ENCODE assay signal across 8 cellular contexts in the genomic region with DNA sequence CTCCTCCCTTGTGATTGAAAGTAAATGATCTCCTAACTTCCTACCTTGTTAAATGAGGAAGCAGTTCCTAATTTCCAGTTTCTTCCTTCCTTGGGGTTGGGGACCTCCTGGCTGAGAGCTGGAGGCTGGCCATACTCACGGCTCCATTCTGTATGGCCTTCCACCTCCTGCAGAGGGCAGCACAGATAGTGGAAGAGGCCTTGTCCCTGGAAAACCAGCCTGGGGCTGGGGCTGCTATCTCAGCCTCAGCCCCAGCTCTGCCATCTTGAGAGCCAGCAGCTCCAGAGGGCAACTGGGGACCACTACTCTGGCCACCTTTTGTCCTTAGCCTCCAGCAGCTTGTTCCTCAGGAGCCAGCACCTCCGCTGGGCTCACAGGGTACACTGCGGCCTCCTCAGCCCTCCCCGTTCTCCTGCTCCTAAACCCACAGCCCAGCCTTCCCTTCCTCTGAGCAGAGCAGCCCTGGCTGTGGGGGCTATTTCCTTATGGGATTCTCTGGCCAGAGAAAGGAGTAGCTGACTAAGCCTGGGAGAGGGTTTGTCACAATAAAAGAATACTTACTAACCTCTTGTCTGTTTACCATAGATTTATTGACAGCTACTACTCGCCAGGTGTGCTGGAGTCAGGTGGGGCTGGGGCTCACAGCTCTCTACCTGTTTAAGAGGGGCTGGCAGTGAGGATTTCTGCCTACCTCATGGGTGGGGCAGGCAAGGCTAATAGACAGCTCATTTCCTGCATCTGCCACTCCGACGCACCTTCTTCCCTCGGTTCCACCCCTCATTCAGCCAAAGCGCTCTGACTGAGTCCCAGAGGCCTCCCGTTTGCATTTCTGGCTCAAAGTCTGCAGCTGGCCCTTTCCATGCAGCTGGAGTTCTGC. TPM values are rescaled to one million over a fixed set of nuclear protein-coding genes. Genes with fewer than 3 reads are reported as not detected.
DNase-seq lines count a peak whose midpoint lies in the region; ATAC-seq and TF ChIP-seq lines count a peak whose summit lies in the region.

No MANE protein-coding gene starts in this region.

- no peak overlapping the region for H2BK5ac ChIP-seq in neuronal stem cell (ENCODE audit: low read length)

- H3K18ac ChIP-seq in neuronal stem cell (ENCODE audit: low read length): no peak overlapping the region

- no peak overlapping the region for H3K4me3 ChIP-seq in Jurkat, Clone E6-1 (ENCODE audit: low read length)
- H3K4me3 ChIP-seq in Peyer's patch: no peak overlapping the region
- no peak overlapping the region for H3K4me3 ChIP-seq in fibroblast of lung (replicated peaks in 1 of 4; ENCODE audit: control extremely low read depth in 1 of 4, insufficient read depth in 1 of 4, low read depth in 3 of 4, low read length in 4 of 4)
- no peak overlapping the region for H3K4me3 ChIP-seq in neuronal stem cell (ENCODE audit: low read length in 2 of 2)
- no peak overlapping the region for H3K4me3 ChIP-seq in upper lobe of right lung

- H4K91ac ChIP-seq in neuronal stem cell (ENCODE audit: low read depth, low read length, poor library complexity): no peak overlapping the region

- ATAC-seq in upper lobe of right lung (peak; percentile 87), GM21786 (IDR thresholded peaks at IDR 0.05; ENCODE audit: unreplicated experiment) (no peak)

- H4K20me1 ChIP-seq in fibroblast of lung (ENCODE audit: control insufficient read depth, extremely low read depth, insufficient read depth, low read length): no peaks in the 10 kb centered on the region

- H3K9me3 ChIP-seq in Peyer's patch (no peaks in the 10 kb centered on the region), fibroblast of lung (ENCODE audit: control insufficient read depth, insufficient read depth, low read depth, low read length) (no peaks in the 10 kb centered on the region), neuronal stem cell (replicated peaks in 1 of 2; ENCODE audit: control insufficient read depth in 2 of 2, insufficient read depth in 1 of 2, low read depth in 1 of 2, low read length in 2 of 2) (peaks cover 0 to 1% of the 10 kb centered on the region in 2 donors), upper lobe of right lung (no peaks in the 10 kb centered on the region)

- no peak for TF ChIP-seq POLR2A in Peyer's patch (IDR thresholded peaks at IDR 0.05)

- H3K4me1 ChIP-seq in Peyer's patch: peaks cover 0 to 16% (median 0%) of the 10 kb centered on the region in 4 donors
- H3K4me1 ChIP-seq in fibroblast of lung (ENCODE audit: control insufficient read depth, extremely low read depth, insufficient read depth, low read length): peaks cover 7% of the 10 kb centered on the region
- H3K4me1 ChIP-seq in neuronal stem cell (ENCODE audit: control insufficient read depth in 2 of 2, insufficient read depth in 1 of 2, low read depth in 1 of 2, low read length in 2 of 2): peaks cover 3 to 4% of the 10 kb centered on the region in 2 donors
- peaks cover 7% of the 10 kb centered on the region for H3K4me1 ChIP-seq in upper lobe of right lung

- intact Hi-C loops in upper lobe of right lung (cut with DNase I): no loop called here

- no peak overlapping the region for H3K4ac ChIP-seq in neuronal stem cell (ENCODE audit: low read length)

- no peak overlapping the region for H2BK15ac ChIP-seq in neuronal stem cell (ENCODE audit: low read length)

- H2BK12ac ChIP-seq in neuronal stem cell (ENCODE audit: low read length): no peak overlapping the region

- WGBS in neuronal stem cell (ENCODE audit: extremely low coverage in 2 of 2, insufficient read length in 2 of 2, insufficient replicate concordance in 1 of 2), 2 donors: no CpG with 5 or more reads among the region's 10 CpGs

- peak; percentile 43 for DNase-seq in DMS79 (lab: John Stamatoyannopoulos, UW)
- DNase-seq in Jurkat, Clone E6-1 (ENCODE audit: low read depth, low spot score): peak; percentile 42
- peak; percentile 54 to 84 (median 71) for DNase-seq in Peyer's patch
- peak; percentile 31 for DNase-seq in activated T-helper 1 cell treated with Interleukin-2 at 50 U/mL for 16 hours (ENCODE audit: low read depth)
- DNase-seq in fibroblast of lung (ENCODE audit: low read depth in 2 of 2): peak; percentile 47 to 65
- DNase-seq in neuronal stem cell (ENCODE audit: low spot score): no peak
- DNase-seq in upper lobe of right lung: no peak

- no peak overlapping the region for H3K4me2 ChIP-seq in fibroblast of lung (ENCODE audit: extremely low read depth, insufficient read depth, low read length)
- no peak overlapping the region for H3K4me2 ChIP-seq in neuronal stem cell (ENCODE audit: insufficient read depth, low read length, poor library complexity, severe bottlenecking)

- H3K9ac ChIP-seq in fibroblast of lung (ENCODE audit: insufficient read depth, low read length): no peak overlapping the region
- H3K9ac ChIP-seq in neuronal stem cell (ENCODE audit: low read depth, low read length, poor library complexity): no peak overlapping the region

- no peak overlapping the region for H4K8ac ChIP-seq in neuronal stem cell (ENCODE audit: low read depth, low read length)

- no peaks in the 10 kb centered on the region for H3K27me3 ChIP-seq in Peyer's patch
- H3K27me3 ChIP-seq in fibroblast of lung (ENCODE audit: control insufficient read depth, insufficient read depth, low read length): no peaks in the 10 kb centered on the region
- no peaks in the 10 kb centered on the region for H3K27me3 ChIP-seq in neuronal stem cell (ENCODE audit: control insufficient read depth in 3 of 3, insufficient read depth in 3 of 3, low read depth in 1 of 3, low read length in 3 of 3)
- no peaks in the 10 kb centered on the region for H3K27me3 ChIP-seq in upper lobe of right lung

- no peak overlapping the region for H2BK120ac ChIP-seq in neuronal stem cell (ENCODE audit: low read depth, low read length)

- peak overlapping the region in 3 of 4 donors; percentile 47 to 68 (median 57) for H3K27ac ChIP-seq in Peyer's patch
- H3K27ac ChIP-seq in fibroblast of lung (ENCODE audit: insufficient read depth, low read length): no peak overlapping the region
- H3K27ac ChIP-seq in neuronal stem cell (replicated peaks; ENCODE audit: low read length): no peak overlapping the region
- no peak overlapping the region for H3K27ac ChIP-seq in upper lobe of right lung

- peak overlapping the region; percentile 18 for H3K23ac ChIP-seq in neuronal stem cell (ENCODE audit: low read depth, low read length, poor library complexity)

- H2AK5ac ChIP-seq in neuronal stem cell (ENCODE audit: low read depth, low read length): no peak overlapping the region

- H3K79me2 ChIP-seq in fibroblast of lung (ENCODE audit: control insufficient read depth, insufficient read depth, low read length): peaks cover 3% of the 10 kb centered on the region

- H3K36me3 ChIP-seq in Peyer's patch: peaks cover 0 to 18% (median 0%) of the 10 kb centered on the region in 3 donors
- peaks cover 16% of the 10 kb centered on the region for H3K36me3 ChIP-seq in fibroblast of lung (ENCODE audit: control insufficient read depth, insufficient read depth, low read length)
- peaks cover 22 to 50% of the 10 kb centered on the region in 2 donors for H3K36me3 ChIP-seq in neuronal stem cell (replicated peaks in 1 of 2; ENCODE audit: control insufficient read depth in 2 of 2, insufficient read depth in 2 of 2, low read length in 2 of 2)
- H3K36me3 ChIP-seq in upper lobe of right lung: peaks cover 27% of the 10 kb centered on the region

- H2AFZ ChIP-seq in fibroblast of lung (ENCODE audit: low read length): no peak overlapping the region
- H2AFZ ChIP-seq in neuronal stem cell (ENCODE audit: low read length): no peak overlapping the region

- no peaks in the 10 kb centered on the region for H3K79me1 ChIP-seq in neuronal stem cell (ENCODE audit: low read depth, low read length)

- no peak overlapping the region for H3K14ac ChIP-seq in neuronal stem cell (ENCODE audit: low read length)

- peak; percentile 56 to 84 (median 72) for TF ChIP-seq CTCF in Peyer's patch (IDR thresholded peaks at IDR 0.05)
- peak; percentile 75 to 84 for TF ChIP-seq CTCF in fibroblast of lung (conservative IDR thresholded peaks at IDR 0.05 in 1 of 2, IDR thresholded peaks at IDR 0.05 in 1 of 2; ENCODE audit: low read depth in 1 of 2, low read length in 2 of 2)
- TF ChIP-seq CTCF in upper lobe of right lung (IDR thresholded peaks at IDR 0.05): peak; percentile 74

RNA-seq across cellular contexts. Expression of a gene that starts 6.3 kb away (rescaled TPM):
- 8.7 TPM for polyA plus RNA-seq in Jurkat, Clone E6-1 (2012; ENCODE audit: insufficient read depth, insufficient read length)
- total RNA-seq in Peyer's patch (10 to 100 TPM; 15.9 to 47.0 (median 25.4) TPM), fibroblast of lung (12.1 and 17.5 TPM in 2 replicates), upper lobe of right lung (22.3 TPM)
- 15.8 TPM in 2 replicates for polyA plus RNA-seq in fibroblast of lung
- 17.3 and 17.7 TPM in 2 replicates for polyA plus RNA-seq in fibroblast of lung (2012)
- 14.8 and 25.6 TPM in 2 replicates for polyA minus RNA-seq in fibroblast of lung (ENCODE audit: low replicate concordance)
- polyA plus RNA-seq in neuronal stem cell (2013, experiment 1 of 2): 7.0 TPM
- polyA plus RNA-seq in neuronal stem cell (2013, experiment 2 of 2): 7.0 TPM

RNA-seq across cellular contexts. Expression of a gene that starts 6.3 kb away (rescaled TPM):
- polyA plus RNA-seq in Jurkat, Clone E6-1 (2012; ENCODE audit: insufficient read depth, insufficient read length): 419 TPM
- total RNA-seq in Peyer's patch (100 to 1,000 TPM in 1 of 4 donors, 10 to 100 TPM in 3; 76.1 to 105 (median 84.7) TPM), fibroblast of lung (246 and 277 TPM in 2 replicates), upper lobe of right lung (116 TPM)
- 492 and 721 TPM in 2 replicates for polyA plus RNA-seq in fibroblast of lung
- polyA plus RNA-seq in fibroblast of lung (2012): 257 and 360 TPM in 2 replicates
- polyA minus RNA-seq in fibroblast of lung (ENCODE audit: low replicate concordance): 574 and 681 TPM in 2 replicates
- 141 TPM for polyA plus RNA-seq in neuronal stem cell (2013, experiment 1 of 2)
- polyA plus RNA-seq in neuronal stem cell (2013, experiment 2 of 2): 146 TPM

RNA-seq across cellular contexts. Expression of a gene that starts 7.0 kb away (rescaled TPM):
- polyA plus RNA-seq in Jurkat, Clone E6-1 (2012; ENCODE audit: insufficient read depth, insufficient read length): not detected
- total RNA-seq in Peyer's patch (under 1 TPM in 1 of 4 donors, not detected in 3; 0.85 TPM), fibroblast of lung (not detected in 2 replicates), upper lobe of right lung (not detected)
- polyA plus RNA-seq in fibroblast of lung: not detected in 2 replicates
- 0.06 and 0.12 TPM in 2 replicates for polyA plus RNA-seq in fibroblast of lung (2012)
- not detected in 2 replicates for polyA minus RNA-seq in fibroblast of lung (ENCODE audit: low replicate concordance)
- polyA plus RNA-seq in neuronal stem cell (2013, experiment 1 of 2): 0.03 TPM
- not detected for polyA plus RNA-seq in neuronal stem cell (2013, experiment 2 of 2)

RNA-seq across cellular contexts. Expression of a gene that starts 10.4 kb away (rescaled TPM):
- polyA plus RNA-seq in Jurkat, Clone E6-1 (2012; ENCODE audit: insufficient read depth, insufficient read length): 16.4 TPM
- 1 to 10 TPM in 3 of 4 donors, under 1 TPM in 1; 0.88 to 8.3 (median 2.6) TPM for total RNA-seq in Peyer's patch
- 1.3 and 2.3 TPM in 2 replicates for total RNA-seq in fibroblast of lung
- polyA plus RNA-seq in fibroblast of lung: 2.0 and 2.6 TPM in 2 replicates
- polyA plus RNA-seq in fibroblast of lung (2012): 1.7 and 2.4 TPM in 2 replicates
- polyA minus RNA-seq in fibroblast of lung (ENCODE audit: low replicate concordance): 0.85 and 3.8 TPM in 2 replicates
- 4.2 TPM for polyA plus RNA-seq in neuronal stem cell (2013, experiment 1 of 2)
- 3.8 TPM for polyA plus RNA-seq in neuronal stem cell (2013, experiment 2 of 2)
- total RNA-seq in upper lobe of right lung: 1.2 TPM

RNA-seq across cellular contexts. Expression of a gene that starts 15.5 kb away (rescaled TPM):
- polyA plus RNA-seq in Jurkat, Clone E6-1 (2012; ENCODE audit: insufficient read depth, insufficient read length): 73.7 TPM
- total RNA-seq in Peyer's patch: 1 to 10 TPM in 2 of 4 donors, not detected in 2; 1.1 to 2.4 TPM
- 7.4 and 12.4 TPM in 2 replicates for total RNA-seq in fibroblast of lung
- polyA plus RNA-seq in fibroblast of lung: 9.4 and 10.1 TPM in 2 replicates
- polyA plus RNA-seq in fibroblast of lung (2012): 16.7 and 17.0 TPM in 2 replicates
- 5.7 and 6.6 TPM in 2 replicates for polyA minus RNA-seq in fibroblast of lung (ENCODE audit: low replicate concordance)
- polyA plus RNA-seq in neuronal stem cell (2013, experiment 1 of 2): 23.0 TPM
- 22.7 TPM for polyA plus RNA-seq in neuronal stem cell (2013, experiment 2 of 2)
- total RNA-seq in upper lobe of right lung: 2.7 TPM

Comparison
In these comparisons a context has a peak if more than half of its experiments do, and no peak if none do; other contexts are left out.
1. DNase-seq: peak in DMS79 (single experiment), Jurkat, Clone E6-1 (single experiment), Peyer's patch (3 of 3), activated T-helper 1 cell treated with Interleukin-2 at 50 U/mL for 16 hours (single experiment) and fibroblast of lung (2 of 2); none in neuronal stem cell (single experiment) and upper lobe of right lung (single experiment).
2. H3K27ac ChIP-seq: peak in Peyer's patch (3 of 4); none in fibroblast of lung (single experiment), neuronal stem cell (single experiment) and upper lobe of right lung (single experiment).
3. Peak in every context shown above with its lines, with median percentiles within 50 percentile points of each other: CTCF ChIP-seq.